Comparison of ENCODE assay signal across 7 cellular contexts in genomic region chr12:88127855-88128254, GRCh38.
"Had no signal": no experiment of that assay in that cellular context is flagged by ENCODE, and none has a peak within 500 bp of the region (broad histone marks: within the 10 kb centered on the region; RNA-seq: fewer than 3 reads in every experiment).

No MANE protein-coding gene starts in this region.

- H3K4me3 ChIP-seq: GM12878 had no signal

- DNase-seq: GDM1, GF-D8 had no signal

- ATAC-seq: GM12878 had no signal

- FAIRE-seq: GM12878, GM12891, GM12892, GM18507, GM19239 had no signal
